ENCODE assay signal across 1 cellular context in genomic region chr17:81860756-81861568, GRCh38.
TF ChIP-seq lines count a peak whose summit lies in the region.

No MANE protein-coding gene starts in this region.

TF ChIP-seq in SK-N-SH, 30 proteins besides CTCF, POLR2A, EP300 and RAD21 (continued from another document):
- TF ChIP-seq, protein P1, sequence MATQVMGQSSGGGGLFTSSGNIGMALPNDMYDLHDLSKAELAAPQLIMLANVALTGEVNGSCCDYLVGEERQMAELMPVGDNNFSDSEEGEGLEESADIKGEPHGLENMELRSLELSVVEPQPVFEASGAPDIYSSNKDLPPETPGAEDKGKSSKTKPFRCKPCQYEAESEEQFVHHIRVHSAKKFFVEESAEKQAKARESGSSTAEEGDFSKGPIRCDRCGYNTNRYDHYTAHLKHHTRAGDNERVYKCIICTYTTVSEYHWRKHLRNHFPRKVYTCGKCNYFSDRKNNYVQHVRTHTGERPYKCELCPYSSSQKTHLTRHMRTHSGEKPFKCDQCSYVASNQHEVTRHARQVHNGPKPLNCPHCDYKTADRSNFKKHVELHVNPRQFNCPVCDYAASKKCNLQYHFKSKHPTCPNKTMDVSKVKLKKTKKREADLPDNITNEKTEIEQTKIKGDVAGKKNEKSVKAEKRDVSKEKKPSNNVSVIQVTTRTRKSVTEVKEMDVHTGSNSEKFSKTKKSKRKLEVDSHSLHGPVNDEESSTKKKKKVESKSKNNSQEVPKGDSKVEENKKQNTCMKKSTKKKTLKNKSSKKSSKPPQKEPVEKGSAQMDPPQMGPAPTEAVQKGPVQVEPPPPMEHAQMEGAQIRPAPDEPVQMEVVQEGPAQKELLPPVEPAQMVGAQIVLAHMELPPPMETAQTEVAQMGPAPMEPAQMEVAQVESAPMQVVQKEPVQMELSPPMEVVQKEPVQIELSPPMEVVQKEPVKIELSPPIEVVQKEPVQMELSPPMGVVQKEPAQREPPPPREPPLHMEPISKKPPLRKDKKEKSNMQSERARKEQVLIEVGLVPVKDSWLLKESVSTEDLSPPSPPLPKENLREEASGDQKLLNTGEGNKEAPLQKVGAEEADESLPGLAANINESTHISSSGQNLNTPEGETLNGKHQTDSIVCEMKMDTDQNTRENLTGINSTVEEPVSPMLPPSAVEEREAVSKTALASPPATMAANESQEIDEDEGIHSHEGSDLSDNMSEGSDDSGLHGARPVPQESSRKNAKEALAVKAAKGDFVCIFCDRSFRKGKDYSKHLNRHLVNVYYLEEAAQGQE (IDR thresholded peaks at IDR 0.05; ENCODE audit: low read depth, low read length) = 0 out of 2 replicates have a peak, but pooled peaks have one; percentile 48
- no peak for TF ChIP-seq FOXM1 (IDR thresholded peaks at IDR 0.05; ENCODE audit: low read depth)
- TF ChIP-seq, protein P2, sequence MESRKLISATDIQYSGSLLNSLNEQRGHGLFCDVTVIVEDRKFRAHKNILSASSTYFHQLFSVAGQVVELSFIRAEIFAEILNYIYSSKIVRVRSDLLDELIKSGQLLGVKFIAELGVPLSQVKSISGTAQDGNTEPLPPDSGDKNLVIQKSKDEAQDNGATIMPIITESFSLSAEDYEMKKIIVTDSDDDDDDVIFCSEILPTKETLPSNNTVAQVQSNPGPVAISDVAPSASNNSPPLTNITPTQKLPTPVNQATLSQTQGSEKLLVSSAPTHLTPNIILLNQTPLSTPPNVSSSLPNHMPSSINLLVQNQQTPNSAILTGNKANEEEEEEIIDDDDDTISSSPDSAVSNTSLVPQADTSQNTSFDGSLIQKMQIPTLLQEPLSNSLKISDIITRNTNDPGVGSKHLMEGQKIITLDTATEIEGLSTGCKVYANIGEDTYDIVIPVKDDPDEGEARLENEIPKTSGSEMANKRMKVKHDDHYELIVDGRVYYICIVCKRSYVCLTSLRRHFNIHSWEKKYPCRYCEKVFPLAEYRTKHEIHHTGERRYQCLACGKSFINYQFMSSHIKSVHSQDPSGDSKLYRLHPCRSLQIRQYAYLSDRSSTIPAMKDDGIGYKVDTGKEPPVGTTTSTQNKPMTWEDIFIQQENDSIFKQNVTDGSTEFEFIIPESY (IDR thresholded peaks at IDR 0.05; ENCODE audit: borderline replicate concordance, low read depth) = no peak; the same call in 1 of the 2 replicates
- peak; percentile 92 for TF ChIP-seq GABPA (IDR thresholded peaks at IDR 0.05; ENCODE audit: low read depth)
- TF ChIP-seq FOSL2 (IDR thresholded peaks at IDR 0.05; ENCODE audit: borderline replicate concordance, low read depth) = no peak
- no peak for TF ChIP-seq GATA2 (CRISPR knock-in tag; IDR thresholded peaks at IDR 0.05)
- TF ChIP-seq, protein P3, sequence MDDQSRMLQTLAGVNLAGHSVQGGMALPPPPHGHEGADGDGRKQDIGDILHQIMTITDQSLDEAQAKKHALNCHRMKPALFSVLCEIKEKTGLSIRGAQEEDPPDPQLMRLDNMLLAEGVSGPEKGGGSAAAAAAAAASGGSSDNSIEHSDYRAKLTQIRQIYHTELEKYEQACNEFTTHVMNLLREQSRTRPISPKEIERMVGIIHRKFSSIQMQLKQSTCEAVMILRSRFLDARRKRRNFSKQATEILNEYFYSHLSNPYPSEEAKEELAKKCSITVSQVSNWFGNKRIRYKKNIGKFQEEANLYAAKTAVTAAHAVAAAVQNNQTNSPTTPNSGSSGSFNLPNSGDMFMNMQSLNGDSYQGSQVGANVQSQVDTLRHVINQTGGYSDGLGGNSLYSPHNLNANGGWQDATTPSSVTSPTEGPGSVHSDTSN (IDR thresholded peaks at IDR 0.05) = peak; percentile 96
- TF ChIP-seq NRF1 (IDR thresholded peaks at IDR 0.05; ENCODE audit: low read depth, low read length) = peak; percentile 96
- peak; percentile 89 for TF ChIP-seq TAF1 (IDR thresholded peaks at IDR 0.05; ENCODE audit: borderline replicate concordance, low read depth, low read length)
- TF ChIP-seq JUND (IDR thresholded peaks at IDR 0.05) = no peak; the same call in 1 of the 2 replicates
- TF ChIP-seq MXI1 (IDR thresholded peaks at IDR 0.05; ENCODE audit: low read depth, low read length) = peak; percentile 97
- TF ChIP-seq RCOR1 (IDR thresholded peaks at IDR 0.05; ENCODE audit: low read length) = no peak; the same call in 1 of the 2 replicates
- no peak for TF ChIP-seq EZH2phosphoT487 (IDR thresholded peaks at IDR 0.05; ENCODE audit: borderline replicate concordance, low read depth)
- TF ChIP-seq MEF2A (IDR thresholded peaks at IDR 0.05; ENCODE audit: borderline replicate concordance, low read depth) = no peak
- TF ChIP-seq MAX (IDR thresholded peaks at IDR 0.05; ENCODE audit: low read depth) = peak; percentile 96
- peak; percentile 88 for TF ChIP-seq YY1 (IDR thresholded peaks at IDR 0.05; ENCODE audit: low read depth)
- TF ChIP-seq RXRA (IDR thresholded peaks at IDR 0.05; ENCODE audit: borderline replicate concordance, low read depth) = no peak
- TF ChIP-seq RFX5 (IDR thresholded peaks at IDR 0.05; ENCODE audit: low read length) = peak; percentile 93
- TF ChIP-seq IRF3 (IDR thresholded peaks at IDR 0.05; ENCODE audit: low read depth, low read length) = peak; percentile 100
- peak; percentile 96 for TF ChIP-seq CHD2 (IDR thresholded peaks at IDR 0.05; ENCODE audit: low read length, partially characterized antibody)
- no peak for TF ChIP-seq USF2 (IDR thresholded peaks at IDR 0.05; ENCODE audit: borderline replicate concordance, low read depth, low read length)
- peak; percentile 97 for TF ChIP-seq POLR2AphosphoS5 (IDR thresholded peaks at IDR 0.05; ENCODE audit: low read depth, low read length)
- TF ChIP-seq TCF12 (IDR thresholded peaks at IDR 0.05) = no peak
- TF ChIP-seq SMC3 (IDR thresholded peaks at IDR 0.05; ENCODE audit: low read depth, low read length) = no peak
- TF ChIP-seq ELF1 (IDR thresholded peaks at IDR 0.05) = peak; percentile 91
